Comparison of ENCODE assay signal across 9 cellular contexts in genomic region chr2:7725132-7725849, GRCh38.
DNase-seq lines count a peak whose midpoint lies in the region; ATAC-seq, FAIRE-seq and TF ChIP-seq lines count a peak whose summit lies in the region.
"Had no signal": no experiment of that assay in that cellular context is flagged by ENCODE, and none has a peak within 500 bp of the region (broad histone marks: within the 10 kb centered on the region; RNA-seq: fewer than 3 reads in every experiment).

No MANE protein-coding gene starts in this region.

- ATAC-seq in mucosa of descending colon (peak; percentile 71), HG03432 (IDR thresholded peaks at IDR 0.05; ENCODE audit: unreplicated experiment) (no peak)

- POLR2A ChIA-PET in CD8-positive, alpha-beta memory T cell (lab: Charles Lee) = interaction anchor here (0.6 to 6.6 kb wide), 9 partner anchors 15 to 959 kb away, joined by 3 to 83 read pairs (median 8); partner anchors contain the start of gene ID2

- H3K36me3 ChIP-seq in CD8-positive, alpha-beta memory T cell (ENCODE audit: insufficient read depth, low read length) = no peaks in the 10 kb centered on the region
- H3K36me3 ChIP-seq in astrocyte (ENCODE audit: insufficient read depth, low read length) (no peaks in the 10 kb centered on the region), mucosa of descending colon (ENCODE audit: low read depth) (no peaks in the 10 kb centered on the region)

- CTCF ChIA-PET in CD8-positive, alpha-beta memory T cell (lab: Charles Lee) = interaction anchor here (0.7 to 3.4 kb wide), 21 partner anchors 10 to 959 kb away, joined by 3 to 21 read pairs (median 5); partner anchors contain the start of gene ID2

- H3K4me3 Mint-ChIP-seq in CD8-positive, alpha-beta memory T cell = peak overlapping the region; percentile 84 to 93 (median 89)
- no peak overlapping the region for H3K4me3 Mint-ChIP-seq in astrocyte (ENCODE audit: unreplicated experiment)

- no peaks in the 10 kb centered on the region for H3K27me3 Mint-ChIP-seq in CD8-positive, alpha-beta memory T cell
- H3K27me3 Mint-ChIP-seq in astrocyte (ENCODE audit: low read depth, unreplicated experiment) = peaks cover 2% of the 10 kb centered on the region

- no peaks in the 10 kb centered on the region for H3K27me3 ChIP-seq in CD8-positive, alpha-beta memory T cell (ENCODE audit: insufficient read depth, low read length, poor library complexity, severe bottlenecking)
- no peaks in the 10 kb centered on the region for H3K27me3 ChIP-seq in astrocyte (ENCODE audit: insufficient read depth, low read length)

- peaks cover 69 to 88% (median 78%) of the 10 kb centered on the region in 3 donors for H3K4me1 Mint-ChIP-seq in CD8-positive, alpha-beta memory T cell
- H3K4me1 Mint-ChIP-seq in astrocyte (ENCODE audit: low read depth, unreplicated experiment) = peaks cover 13% of the 10 kb centered on the region

- no peak for FAIRE-seq in astrocyte (lab: Jason Lieb, UNC)
- FAIRE-seq: colon had no signal

- no peak overlapping the region for H2AFZ ChIP-seq in astrocyte (ENCODE audit: low read depth, low read length)

- H3K79me2 ChIP-seq in astrocyte (ENCODE audit: insufficient read depth, low read length) = no peaks in the 10 kb centered on the region

- H4K20me1 ChIP-seq in astrocyte (ENCODE audit: insufficient read depth, low read length) = no peaks in the 10 kb centered on the region

- H3K9me3 ChIP-seq in CD8-positive, alpha-beta memory T cell (ENCODE audit: low read length) = no peaks in the 10 kb centered on the region
- H3K9me3 ChIP-seq in astrocyte (ENCODE audit: insufficient read depth, low read depth, low read length) = no peaks in the 10 kb centered on the region
- H3K9me3 ChIP-seq in mucosa of descending colon = no peaks in the 10 kb centered on the region

- peak; percentile 7 to 82 (median 37) for DNase-seq in CD8-positive, alpha-beta memory T cell
- DNase-seq in HT-29 (ENCODE audit: low spot score) (peak; percentile 29), astrocyte (ENCODE audit: low read depth) (no peak), mucosa of descending colon (peak in 1 of 3 donors; percentile 17), LoVo (ENCODE audit: low spot score) (no peak), erythroblast (lab: John Stamatoyannopoulos, UW) (no peak), dermis blood vessel endothelial cell (no peak)

- H3K4me3 ChIP-seq in CD8-positive, alpha-beta memory T cell (ENCODE audit: low read length) = peak overlapping the region; percentile 65
- no peak overlapping the region for H3K4me3 ChIP-seq in astrocyte (ENCODE audit: insufficient read depth, low read depth, low read length)
- H3K4me3 ChIP-seq in mucosa of descending colon = no peak overlapping the region

- no peaks in the 10 kb centered on the region for H3K9me3 Mint-ChIP-seq in CD8-positive, alpha-beta memory T cell
- no peaks in the 10 kb centered on the region for H3K9me3 Mint-ChIP-seq in astrocyte (ENCODE audit: unreplicated experiment)

- intact Hi-C loops in mucosa of descending colon (cut with DNase I, micrococcal nuclease) = no loop called here

- peak overlapping the region; percentile 8 for H3K4me2 ChIP-seq in astrocyte (ENCODE audit: low read length)

- peak overlapping the region; percentile 47 for H3K27ac ChIP-seq in CD8-positive, alpha-beta memory T cell (ENCODE audit: low read depth, low read length)
- no peak overlapping the region for H3K27ac ChIP-seq in astrocyte (ENCODE audit: low read depth, low read length)

- H3K27ac Mint-ChIP-seq in CD8-positive, alpha-beta memory T cell = peak overlapping the region; percentile 90 to 99 (median 96)
- H3K27ac Mint-ChIP-seq in astrocyte (ENCODE audit: unreplicated experiment) = peak overlapping the region; percentile 51

- H3K4me1 ChIP-seq in CD8-positive, alpha-beta memory T cell (ENCODE audit: insufficient read depth, low read length) = peaks cover 35% of the 10 kb centered on the region
- H3K4me1 ChIP-seq in astrocyte (ENCODE audit: insufficient read depth, low read length) = no peaks in the 10 kb centered on the region
- H3K4me1 ChIP-seq in mucosa of descending colon (ENCODE audit: low read depth) = no peaks in the 10 kb centered on the region

- peaks cover 5 to 41% (median 18%) of the 10 kb centered on the region in 3 donors for H3K36me3 Mint-ChIP-seq in CD8-positive, alpha-beta memory T cell
- no peaks in the 10 kb centered on the region for H3K36me3 Mint-ChIP-seq in astrocyte (ENCODE audit: low read depth, unreplicated experiment)

- TF ChIP-seq POLR2A in erythroblast (IDR thresholded peaks at IDR 0.05; ENCODE audit: low read length) = no peak

- no peak overlapping the region for H3K9ac ChIP-seq in astrocyte (ENCODE audit: low read length)

- no peak for TF ChIP-seq CTCF in astrocyte (IDR thresholded peaks at IDR 0.05; ENCODE audit: insufficient read depth, low read depth, low read length)
- no peak for TF ChIP-seq CTCF in mucosa of descending colon (IDR thresholded peaks at IDR 0.05)

Comparison
In these comparisons a context has a peak if more than half of its experiments do, and no peak if none do; other contexts are left out.
1. DNase-seq: peak in CD8-positive, alpha-beta memory T cell (5 of 5) and HT-29 (single experiment); none in astrocyte (single experiment), LoVo (single experiment), erythroblast (0 of 2) and dermis blood vessel endothelial cell (single experiment).